In genomic region chr11:119093951-119094815, GRCh38 we compare ENCODE assay signal across 8 cellular contexts. TPM values are rescaled to one million over a fixed set of nuclear protein-coding genes. Genes with fewer than 3 reads are reported as not detected.
A peak's percentile ranks its signal among the peaks of the same experiment; 100 is the strongest.
DNase-seq lines count a peak whose midpoint lies in the region; ATAC-seq and TF ChIP-seq lines count a peak whose summit lies in the region.

No MANE protein-coding gene starts in this region.

- peak overlapping the region; percentile 93 for H2AK9ac ChIP-seq in IMR-90 (replicated peaks; ENCODE audit: low read depth, low read length, poor library complexity)

- H3K4me3 Mint-ChIP-seq in activated CD8-positive, alpha-beta memory T cell treated with anti-CD3 and anti-CD28 coated beads, Interleukin-2, amount 10 ng/mL, durations not matched to agents 7 days and 5 days: peak overlapping the region; percentile 93
- peak overlapping the region; percentile 91 for H3K4me3 Mint-ChIP-seq in natural killer cell treated with Interleukin-12 subunit alpha and Interleukin-12 subunit beta and Interleukin-15 and Interleukin-18, amount 100 ng/mL, for 72 hours

- H4K5ac ChIP-seq in IMR-90 (ENCODE audit: low read depth, low read length): 0 out of 2 replicates have a peak overlapping the region, but pooled peaks have one; percentile 17

- TF ChIP-seq RAD21 in IMR-90 (IDR thresholded peaks at IDR 0.05; ENCODE audit: low read length): no peak

- intact Hi-C loops in IMR-90 (cut with micrococcal nuclease): loop anchor here (1.0 to 2.0 kb wide), 3 partner anchors 9 to 229 kb away; no protein-coding TSS in a partner anchor

- H3K27ac ChIP-seq in AG04450 (ENCODE audit: low read depth, low read length): peak overlapping the region; percentile 70
- H3K27ac ChIP-seq in IMR-90 (ENCODE audit: insufficient read depth, low read length): peak overlapping the region; percentile 44
- peak overlapping the region; percentile 91 for H3K27ac ChIP-seq in urinary bladder (ENCODE audit: low read depth)

- peak overlapping the region; percentile 66 for H3K4ac ChIP-seq in IMR-90 (ENCODE audit: low read depth, low read length)

- no peak overlapping the region for H3K18ac ChIP-seq in IMR-90 (ENCODE audit: low read depth, low read length)

- peak overlapping the region; percentile 94 for H3K4me2 ChIP-seq in IMR-90 (ENCODE audit: low read depth, low read length)

- H3K4me3 ChIP-seq in AG04450 (ENCODE audit: low read depth, low read length) (peak overlapping the region; percentile 76), IMR-90 (ENCODE audit: insufficient read depth, low read depth, low read length) (peak overlapping the region; percentile 57), urinary bladder (ENCODE audit: low read depth, low read length) (peak overlapping the region; percentile 77)

- peak overlapping the region; percentile 80 for H2AFZ ChIP-seq in IMR-90 (replicated peaks; ENCODE audit: low read length, poor library complexity)

- CTCF ChIA-PET in AG04450 (lab: Charles Lee) (interaction anchor here (0.6 to 1.9 kb wide), 14 partner anchors 9 to 405 kb away, joined by 3 to 16 read pairs (median 3); partner anchors contain the start of gene HMBS), IMR-90 (lab: Yijun Ruan, JAX) (interaction anchor here (1.0 kb wide), 1 partner anchor 242 kb away, joined by 3 read pairs; no protein-coding TSS in a partner anchor)
- CTCF ChIA-PET in activated CD8-positive, alpha-beta memory T cell treated with anti-CD3 and anti-CD28 coated beads, Interleukin-2, amount 10 ng/mL, durations not matched to agents 7 days and 5 days (lab: Charles Lee): interaction anchor here (1.0 to 3.9 kb wide), 6 partner anchors 9 to 181 kb away, joined by 3 to 27 read pairs (median 6); partner anchors contain the start of genes C2CD2L and HMBS

- peaks cover 25% of the 10 kb centered on the region for H4K20me1 ChIP-seq in IMR-90 (ENCODE audit: insufficient read depth, low read length)

- H3K4me1 ChIP-seq in IMR-90 (ENCODE audit: control insufficient read depth, insufficient read depth, low read length): peaks cover 14% of the 10 kb centered on the region
- H3K4me1 ChIP-seq in urinary bladder (ENCODE audit: insufficient read depth): peaks cover 4% of the 10 kb centered on the region

- dilution Hi-C loops in IMR-90 (cut with HindIII; ENCODE audit: low sequenced_read_pairs, unreplicated experiment): no loop called here

- in situ Hi-C loops in IMR-90 (cut with MboI; ENCODE audit: low sequenced_read_pairs): no loop called here

- peaks cover 2% of the 10 kb centered on the region for H3K27me3 Mint-ChIP-seq in activated CD8-positive, alpha-beta memory T cell treated with anti-CD3 and anti-CD28 coated beads, Interleukin-2, amount 10 ng/mL, durations not matched to agents 7 days and 5 days
- H3K27me3 Mint-ChIP-seq in natural killer cell treated with Interleukin-12 subunit alpha and Interleukin-12 subunit beta and Interleukin-15 and Interleukin-18, amount 100 ng/mL, for 72 hours: no peaks in the 10 kb centered on the region

- peak overlapping the region in 1 of 2 experiments; percentile 7; a peak in 1 of 4 replicates for H4K8ac ChIP-seq in IMR-90 (ENCODE audit: low read depth in 2 of 2, low read length in 2 of 2)

- TF ChIP-seq POLR2A in IMR-90 (IDR thresholded peaks at IDR 0.05; ENCODE audit: low read depth, low read length) (no peak), erythroblast (IDR thresholded peaks at IDR 0.05; ENCODE audit: low read length) (peak; percentile 87)

- H3K36me3 Mint-ChIP-seq in activated CD8-positive, alpha-beta memory T cell treated with anti-CD3 and anti-CD28 coated beads, Interleukin-2, amount 10 ng/mL, durations not matched to agents 7 days and 5 days: peaks cover 54% of the 10 kb centered on the region
- peaks cover 29% of the 10 kb centered on the region for H3K36me3 Mint-ChIP-seq in natural killer cell treated with Interleukin-12 subunit alpha and Interleukin-12 subunit beta and Interleukin-15 and Interleukin-18, amount 100 ng/mL, for 72 hours

- POLR2A ChIA-PET in AG04450 (lab: Yijun Ruan, JAX) (interaction anchor here (0.6 to 2.8 kb wide), 13 partner anchors 8 to 381 kb away, joined by 3 to 49 read pairs (median 4); partner anchors contain the start of genes C2CD2L, CBL, DPAGT1 and HINFP), IMR-90 (lab: Charles Lee; ENCODE audit: unreplicated experiment) (interaction anchor here (0.6 to 1.1 kb wide), 5 partner anchors 9 to 1224 kb away, joined by 3 to 10 read pairs (median 4); partner anchors contain the start of gene HMBS)

- peak; percentile 9 for ATAC-seq in GM19025 (IDR thresholded peaks at IDR 0.05; ENCODE audit: low read depth, unreplicated experiment)
- peak; percentile 4 for ATAC-seq in IMR-90 (ENCODE audit: low read depth)
- peak; percentile 4 for ATAC-seq in activated CD8-positive, alpha-beta memory T cell treated with anti-CD3 and anti-CD28 coated beads, Interleukin-2, amount 10 ng/mL, durations not matched to agents 7 days and 5 days
- ATAC-seq in natural killer cell treated with Interleukin-12 subunit alpha and Interleukin-12 subunit beta and Interleukin-15 and Interleukin-18, amount 100 ng/mL, for 72 hours: peak; percentile 15 to 20

- TF ChIP-seq CTCF in AG04450 (IDR thresholded peaks at IDR 0.05; ENCODE audit: low read depth, low read length) (no peak), IMR-90 (conservative IDR thresholded peaks at IDR 0.05; ENCODE audit: low read depth, low read length) (no peak)

- H3K27ac Mint-ChIP-seq in activated CD8-positive, alpha-beta memory T cell treated with anti-CD3 and anti-CD28 coated beads, Interleukin-2, amount 10 ng/mL, durations not matched to agents 7 days and 5 days: peak overlapping the region; percentile 94
- peak overlapping the region; percentile 92 to 93 for H3K27ac Mint-ChIP-seq in natural killer cell treated with Interleukin-12 subunit alpha and Interleukin-12 subunit beta and Interleukin-15 and Interleukin-18, amount 100 ng/mL, for 72 hours

- H3K27me3 ChIP-seq in AG04450 (ENCODE audit: control insufficient read depth, insufficient read depth, low read length): no peaks in the 10 kb centered on the region
- H3K27me3 ChIP-seq in IMR-90 (ENCODE audit: control insufficient read depth, insufficient read depth, low read length): no peaks in the 10 kb centered on the region

- H3K9me3 ChIP-seq in AG04450 (ENCODE audit: control insufficient read depth, insufficient read depth, low read length): no peaks in the 10 kb centered on the region; the same call in 1 of the 2 replicates
- H3K9me3 ChIP-seq in IMR-90 (ENCODE audit: control insufficient read depth, insufficient read depth, low read length): no peaks in the 10 kb centered on the region

- peaks cover 3 to 45% of the 10 kb centered on the region in 2 experiments; a peak in 3 of 4 replicates for H3K79me1 ChIP-seq in IMR-90 (ENCODE audit: low read depth in 1 of 2, low read length in 2 of 2)

- H2BK20ac ChIP-seq in IMR-90 (ENCODE audit: low read depth, low read length): no peak overlapping the region

- WGBS in IMR-90 (ENCODE audit: extremely low coverage in 2 of 2, insufficient read length in 1 of 2), 2 experiments: 0% methylated on average over 22 of the region's 80 CpGs; no CpG with 5 or more reads in 1 of the 2 experiments
- WGBS in urinary bladder: under 1% methylated on average over 78 of the region's 80 CpGs

- peak overlapping the region; percentile 88 for H3K23ac ChIP-seq in IMR-90 (ENCODE audit: low read depth, low read length)

- H2BK5ac ChIP-seq in IMR-90 (ENCODE audit: low read depth, low read length, poor library complexity, severe bottlenecking): peak overlapping the region; percentile 56

- no peak overlapping the region; the same call in 1 of the 2 replicates for H4K91ac ChIP-seq in IMR-90 (ENCODE audit: insufficient read depth, low read depth, low read length)

- TSS peak; percentile 56 for BruUV-seq in IMR-90 (replicated peaks; lab: Mats Ljungman, UMichigan)

- DNase-seq in AG04450 (ENCODE audit: low read depth, low spot score) (no peak), IMR-90 (peak; percentile 38), erythroblast (lab: John Stamatoyannopoulos, UW) (peak; percentile 74 to 85), KG1 (lab: John Stamatoyannopoulos, UW) (no peak)
- DNase-seq in activated CD8-positive, alpha-beta memory T cell treated with anti-CD3 and anti-CD28 coated beads, Interleukin-2, amount 10 ng/mL, durations not matched to agents 7 days and 5 days: peak; percentile 62
- DNase-seq in natural killer cell treated with Interleukin-12 subunit alpha and Interleukin-12 subunit beta and Interleukin-15 and Interleukin-18, amount 100 ng/mL, for 72 hours (ENCODE audit: low spot score): no peak

- H3K36me3 ChIP-seq in IMR-90 (ENCODE audit: control insufficient read depth, insufficient read depth, low read length): peaks cover 30% of the 10 kb centered on the region
- no peaks in the 10 kb centered on the region for H3K36me3 ChIP-seq in urinary bladder (ENCODE audit: insufficient read depth)

- peak overlapping the region; percentile 72 for H3K14ac ChIP-seq in IMR-90 (replicated peaks; ENCODE audit: low read depth, low read length)

- no peak overlapping the region for H2BK15ac ChIP-seq in IMR-90 (ENCODE audit: low read depth, low read length)

- peaks cover 10% of the 10 kb centered on the region; the same call in 1 of the 2 replicates for H3K9me1 ChIP-seq in IMR-90 (ENCODE audit: insufficient read depth, low read length)

- H2AK5ac ChIP-seq in IMR-90 (ENCODE audit: low read depth, low read length): peak overlapping the region; percentile 54

- no peaks in the 10 kb centered on the region for H3K9me3 Mint-ChIP-seq in activated CD8-positive, alpha-beta memory T cell treated with anti-CD3 and anti-CD28 coated beads, Interleukin-2, amount 10 ng/mL, durations not matched to agents 7 days and 5 days (ENCODE audit: low read depth)
- no peaks in the 10 kb centered on the region for H3K9me3 Mint-ChIP-seq in natural killer cell treated with Interleukin-12 subunit alpha and Interleukin-12 subunit beta and Interleukin-15 and Interleukin-18, amount 100 ng/mL, for 72 hours

- peak overlapping the region; percentile 54; the same call in 1 of the 2 replicates for H3K56ac ChIP-seq in IMR-90 (ENCODE audit: extremely low read depth, insufficient read depth, low read length)

- no peak overlapping the region for H2BK120ac ChIP-seq in IMR-90 (ENCODE audit: low read depth, low read length)

- peak overlapping the region; percentile 89 for H3K9ac ChIP-seq in IMR-90 (ENCODE audit: low read depth, low read length)

- peaks cover 46% of the 10 kb centered on the region for H3K4me1 Mint-ChIP-seq in activated CD8-positive, alpha-beta memory T cell treated with anti-CD3 and anti-CD28 coated beads, Interleukin-2, amount 10 ng/mL, durations not matched to agents 7 days and 5 days
- H3K4me1 Mint-ChIP-seq in natural killer cell treated with Interleukin-12 subunit alpha and Interleukin-12 subunit beta and Interleukin-15 and Interleukin-18, amount 100 ng/mL, for 72 hours (ENCODE audit: low read depth in 2 of 2): peaks cover 32 to 39% of the 10 kb centered on the region in 2 donors

RNA-seq across cellular contexts. Expression of gene DPAGT1, which starts 7.5 kb away (rescaled TPM):
- 59.2 and 62.5 TPM in 2 replicates for polyA plus RNA-seq in AG04450 (2011; rRNA removed)
- polyA minus RNA-seq in AG04450 (2011; rRNA and poly(A)+ RNA removed): 66.5 and 79.0 TPM in 2 replicates
- total RNA-seq in IMR-90 (2012; rRNA removed): 13.6 and 15.2 TPM in 2 replicates
- 51.2 and 53.4 TPM in 2 replicates for polyA plus RNA-seq in IMR-90 (2012; rRNA removed)
- 20.2 and 25.9 TPM in 2 replicates for polyA plus RNA-seq in IMR-90 (2012; cell fraction: cytosol; rRNA removed)
- 105 and 155 TPM in 2 replicates for polyA plus RNA-seq in IMR-90 (2012; cell fraction: nucleus; rRNA removed; ENCODE audit: low replicate concordance)
- total RNA-seq in activated CD8-positive, alpha-beta memory T cell treated with anti-CD3 and anti-CD28 coated beads, Interleukin-2, amount 10 ng/mL, durations not matched to agents 7 days and 5 days: 10 to 100 TPM; 65.1 to 77.1 TPM
- 10 to 100 TPM; 51.9 to 96.2 TPM for total RNA-seq in natural killer cell treated with Interleukin-12 subunit alpha and Interleukin-12 subunit beta and Interleukin-15 and Interleukin-18, amount 100 ng/mL, for 72 hours
- total RNA-seq in urinary bladder: 12.1 TPM
- 29.1 TPM for polyA plus RNA-seq in urinary bladder

RNA-seq across cellular contexts. Expression of gene HMBS, which starts 9.5 kb away (rescaled TPM):
- polyA plus RNA-seq in AG04450 (2011; rRNA removed) (38.5 and 43.3 TPM in 2 replicates), IMR-90 (2012; rRNA removed) (55.3 and 59.5 TPM in 2 replicates), urinary bladder (19.0 TPM)
- polyA minus RNA-seq in AG04450 (2011; rRNA and poly(A)+ RNA removed): 28.5 and 33.3 TPM in 2 replicates
- total RNA-seq in IMR-90 (2012; rRNA removed) (13.9 and 17.9 TPM in 2 replicates), urinary bladder (6.5 TPM)
- 48.3 and 54.5 TPM in 2 replicates for polyA plus RNA-seq in IMR-90 (2012; cell fraction: cytosol; rRNA removed)
- 58.5 and 77.5 TPM in 2 replicates for polyA plus RNA-seq in IMR-90 (2012; cell fraction: nucleus; rRNA removed; ENCODE audit: low replicate concordance)
- total RNA-seq in activated CD8-positive, alpha-beta memory T cell treated with anti-CD3 and anti-CD28 coated beads, Interleukin-2, amount 10 ng/mL, durations not matched to agents 7 days and 5 days: 10 to 100 TPM; 26.6 to 36.7 TPM
- 10 to 100 TPM; 18.0 to 53.9 TPM for total RNA-seq in natural killer cell treated with Interleukin-12 subunit alpha and Interleukin-12 subunit beta and Interleukin-15 and Interleukin-18, amount 100 ng/mL, for 72 hours

RNA-seq across cellular contexts. Expression of gene C2CD2L, which starts 13.0 kb away (rescaled TPM):
- polyA plus RNA-seq in AG04450 (2011; rRNA removed): 2.8 and 3.4 TPM in 2 replicates
- polyA minus RNA-seq in AG04450 (2011; rRNA and poly(A)+ RNA removed): 8.3 and 11.9 TPM in 2 replicates
- total RNA-seq in IMR-90 (2012; rRNA removed): 2.2 TPM in 2 replicates
- polyA plus RNA-seq in IMR-90 (2012; rRNA removed): 8.7 and 9.5 TPM in 2 replicates
- 3.7 and 6.9 TPM in 2 replicates for polyA plus RNA-seq in IMR-90 (2012; cell fraction: cytosol; rRNA removed)
- polyA plus RNA-seq in IMR-90 (2012; cell fraction: nucleus; rRNA removed; ENCODE audit: low replicate concordance): 14.8 and 29.4 TPM in 2 replicates
- total RNA-seq in activated CD8-positive, alpha-beta memory T cell treated with anti-CD3 and anti-CD28 coated beads, Interleukin-2, amount 10 ng/mL, durations not matched to agents 7 days and 5 days: 10 to 100 TPM; 30.6 to 35.1 TPM
- total RNA-seq in natural killer cell treated with Interleukin-12 subunit alpha and Interleukin-12 subunit beta and Interleukin-15 and Interleukin-18, amount 100 ng/mL, for 72 hours: 10 to 100 TPM; 37.9 to 58.4 TPM
- total RNA-seq in urinary bladder: 3.4 TPM
- polyA plus RNA-seq in urinary bladder: 9.8 TPM

RNA-seq across cellular contexts. Expression of gene VPS11, which starts 26.6 kb away (rescaled TPM):
- polyA plus RNA-seq in AG04450 (2011; rRNA removed) (9.9 and 19.9 TPM in 2 replicates), IMR-90 (2012; rRNA removed) (19.7 and 20.7 TPM in 2 replicates), urinary bladder (41.9 TPM)
- 24.7 and 32.8 TPM in 2 replicates for polyA minus RNA-seq in AG04450 (2011; rRNA and poly(A)+ RNA removed)
- total RNA-seq in IMR-90 (2012; rRNA removed) (22.2 and 30.5 TPM in 2 replicates), urinary bladder (20.2 TPM)
- 5.4 and 10.1 TPM in 2 replicates for polyA plus RNA-seq in IMR-90 (2012; cell fraction: cytosol; rRNA removed)
- 39.5 and 40.0 TPM in 2 replicates for polyA plus RNA-seq in IMR-90 (2012; cell fraction: nucleus; rRNA removed; ENCODE audit: low replicate concordance)
- 10 to 100 TPM; 30.1 to 31.2 TPM for total RNA-seq in activated CD8-positive, alpha-beta memory T cell treated with anti-CD3 and anti-CD28 coated beads, Interleukin-2, amount 10 ng/mL, durations not matched to agents 7 days and 5 days
- total RNA-seq in natural killer cell treated with Interleukin-12 subunit alpha and Interleukin-12 subunit beta and Interleukin-15 and Interleukin-18, amount 100 ng/mL, for 72 hours: 10 to 100 TPM; 34.7 to 42.0 TPM

RNA-seq across cellular contexts. Expression of gene HINFP, which starts 27.2 kb away (rescaled TPM):
- polyA plus RNA-seq in AG04450 (2011; rRNA removed): 14.9 and 16.4 TPM in 2 replicates
- 26.7 and 33.9 TPM in 2 replicates for polyA minus RNA-seq in AG04450 (2011; rRNA and poly(A)+ RNA removed)
- 8.1 and 9.1 TPM in 2 replicates for total RNA-seq in IMR-90 (2012; rRNA removed)
- 12.8 and 15.3 TPM in 2 replicates for polyA plus RNA-seq in IMR-90 (2012; rRNA removed)
- 6.9 and 8.2 TPM in 2 replicates for polyA plus RNA-seq in IMR-90 (2012; cell fraction: cytosol; rRNA removed)
- polyA plus RNA-seq in IMR-90 (2012; cell fraction: nucleus; rRNA removed; ENCODE audit: low replicate concordance): 64.4 and 75.1 TPM in 2 replicates
- 10 to 100 TPM; 40.4 to 43.0 TPM for total RNA-seq in activated CD8-positive, alpha-beta memory T cell treated with anti-CD3 and anti-CD28 coated beads, Interleukin-2, amount 10 ng/mL, durations not matched to agents 7 days and 5 days
- 10 to 100 TPM; 33.4 to 49.5 TPM for total RNA-seq in natural killer cell treated with Interleukin-12 subunit alpha and Interleukin-12 subunit beta and Interleukin-15 and Interleukin-18, amount 100 ng/mL, for 72 hours
- 16.5 TPM for total RNA-seq in urinary bladder
- polyA plus RNA-seq in urinary bladder: 17.6 TPM

Comparison
In these comparisons a context has a peak if more than half of its experiments do, and no peak if none do; other contexts are left out.
1. DNase-seq: peak in IMR-90 (single experiment), activated CD8-positive, alpha-beta memory T cell treated with anti-CD3 and anti-CD28 coated beads, Interleukin-2, amount 10 ng/mL, durations not matched to agents 7 days and 5 days (single experiment) and erythroblast (2 of 2); none in AG04450 (single experiment), natural killer cell treated with Interleukin-12 subunit alpha and Interleukin-12 subunit beta and Interleukin-15 and Interleukin-18, amount 100 ng/mL, for 72 hours (single experiment) and KG1 (single experiment).
2. Peak in every context shown above with its lines, with median percentiles within 50 percentile points of each other: H3K27ac ChIP-seq, H3K4me3 ChIP-seq and ATAC-seq.